20 cellular contexts compared by ENCODE assay signal in the genomic region with DNA sequence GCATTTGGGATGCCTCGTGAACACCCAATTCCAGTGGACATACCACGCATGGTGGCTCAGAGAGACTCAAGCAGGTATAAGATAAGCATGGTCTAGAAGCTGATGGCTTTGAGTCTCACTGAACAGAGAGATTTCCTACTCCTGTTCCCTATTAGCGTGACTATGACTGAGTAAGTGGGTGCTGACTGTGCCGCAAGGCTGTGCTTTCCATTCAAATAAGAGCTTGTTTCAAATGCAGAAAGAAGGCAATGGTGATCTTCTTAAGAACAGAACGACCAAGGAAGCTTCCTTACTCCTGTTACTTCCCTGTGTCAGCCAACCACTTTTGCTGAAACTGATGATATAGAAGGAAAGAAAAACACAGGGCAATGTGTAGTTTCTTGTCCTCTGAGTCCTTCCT.
DNase-seq lines count a peak whose midpoint lies in the region; ATAC-seq, FAIRE-seq and TF ChIP-seq lines count a peak whose summit lies in the region.
"Had no signal": no experiment of that assay in that cellular context is flagged by ENCODE, and none has a peak within 500 bp of the region (broad histone marks: within the 10 kb centered on the region; RNA-seq: fewer than 3 reads in every experiment).

No MANE protein-coding gene starts in this region.

- no peaks in the 10 kb centered on the region for H3K27me3 ChIP-seq in HepG2 (ENCODE audit: control insufficient read depth in 1 of 2, insufficient read depth in 2 of 2, low read length in 2 of 2)
- no peaks in the 10 kb centered on the region for H3K27me3 ChIP-seq in right lobe of liver
- no peaks in the 10 kb centered on the region for H3K27me3 ChIP-seq in esophagus muscularis mucosa
- H3K27me3 ChIP-seq in mammary epithelial cell (ENCODE audit: insufficient read depth, low read length), result no peaks in the 10 kb centered on the region

- H3K9me3 Mint-ChIP-seq in stimulated activated memory B cell treated with anti-CD40 and anti-IgM and Interleukin-4, amounts not matched to agents 10 μg/mL and 1 μg/mL and 100 μg/mL, for 72 hours, result peaks cover 6% of the 10 kb centered on the region

- no peak overlapping the region for H3K9ac ChIP-seq in HepG2 (ENCODE audit: insufficient read depth, low read depth, low read length)
- H3K9ac ChIP-seq in mammary epithelial cell (ENCODE audit: insufficient read depth, low read length), result no peak overlapping the region

- H2AFZ ChIP-seq in HepG2 (ENCODE audit: low read length), result no peak overlapping the region
- H2AFZ ChIP-seq in mammary epithelial cell (ENCODE audit: low read depth, low read length), result no peak overlapping the region

- TF ChIP-seq EP300 in HepG2 (IDR thresholded peaks at IDR 0.05; ENCODE audit: low read depth in 2 of 2, low read length in 2 of 2) (no peak), HepG2 (CRISPR knock-in tag; IDR thresholded peaks at IDR 0.05; ENCODE audit: borderline replicate concordance) (no peak), esophagus muscularis mucosa (IDR thresholded peaks at IDR 0.05) (no peak)

- H3K4me1 ChIP-seq in HepG2 (ENCODE audit: insufficient read depth, low read length) (peaks cover 95% of the 10 kb centered on the region), right lobe of liver (peaks cover 0 to 51% (median 14%) of the 10 kb centered on the region in 4 donors), esophagus muscularis mucosa (peaks cover 26 to 56% (median 49%) of the 10 kb centered on the region in 4 donors), mammary epithelial cell (ENCODE audit: insufficient read depth, low read length) (no peaks in the 10 kb centered on the region)
- H3K4me1 ChIP-seq: A549, Caco-2 had no signal

- no peak for DNase-seq in HepG2 (ENCODE audit: low spot score)
- no peak for DNase-seq in right lobe of liver
- no peak for DNase-seq in esophagus muscularis mucosa (ENCODE audit: extremely low spot score)
- no peak for DNase-seq in mammary epithelial cell
- no peak for DNase-seq in NCI-H146 treated with DMSO at 0.1 percent for 48 hours (lab: John Stamatoyannopoulos, UW; ENCODE audit: unreplicated experiment)
- DNase-seq: AML-193; Caco-2; CD4-positive, alpha-beta T cell; GOT3; H9; KBM-7 had no signal

- no peaks in the 10 kb centered on the region for H3K36me3 Mint-ChIP-seq in stimulated activated memory B cell treated with anti-CD40 and anti-IgM and Interleukin-4, amounts not matched to agents 10 μg/mL and 1 μg/mL and 100 μg/mL, for 72 hours
- H3K36me3 Mint-ChIP-seq: IgD-negative memory B cell had no signal

- in situ Hi-C loops in HepG2 (cut with HindIII; ENCODE audit: extremely low pct_ligation_motif_present, low pct_unique_long_range_greater_than_20kb), result no loop called here
- in situ Hi-C loops in mammary epithelial cell (cut with MboI; ENCODE audit: low sequenced_read_pairs in 2 of 2), result no loop called here

- CTCF ChIA-PET in HepG2 (lab: Yijun Ruan, JAX; ENCODE audit: low intra/inter-chr PET ratio, low total read pairs) (no interaction called here), mammary epithelial cell (lab: Charles Lee; ENCODE audit: low non-redundant PET) (no interaction called here)

- H3K27ac ChIP-seq in HepG2 (ENCODE audit: extremely low read length, insufficient read depth, low read length) (no peak overlapping the region), right lobe of liver (no peak overlapping the region), esophagus muscularis mucosa (replicated peaks in 1 of 4) (peak overlapping the region; percentile 46 to 57 (median 52)), mammary epithelial cell (ENCODE audit: insufficient read depth, low read depth, low read length) (no peak overlapping the region)
- H3K27ac ChIP-seq: 22Rv1, A549, C4-2B had no signal

- TF ChIP-seq CTCF in HepG2 (CRISPR knock-in tag; IDR thresholded peaks at IDR 0.05) (no peak), right lobe of liver (IDR thresholded peaks at IDR 0.05) (no peak), esophagus muscularis mucosa (IDR thresholded peaks at IDR 0.05) (no peak), mammary epithelial cell (conservative IDR thresholded peaks at IDR 0.05 in 1 of 2, IDR thresholded peaks at IDR 0.05 in 1 of 2; ENCODE audit: extremely low read depth in 1 of 2, insufficient read depth in 1 of 2, low read depth in 1 of 2, low read length in 2 of 2) (no peak)

- dilution Hi-C loops in mammary epithelial cell (cut with HindIII; ENCODE audit: low sequenced_read_pairs), result no loop called here

- TF ChIP-seq POLR2A in HepG2 (IDR thresholded peaks at IDR 0.05; ENCODE audit: insufficient read depth in 1 of 2, low read depth in 2 of 2, low read length in 2 of 2) (no peak), right lobe of liver (IDR thresholded peaks at IDR 0.05) (no peak), esophagus muscularis mucosa (IDR thresholded peaks at IDR 0.05; ENCODE audit: low read depth) (no peak)

- ATAC-seq in HepG2 (no peak), right lobe of liver (no peak), HG03280 (IDR thresholded peaks at IDR 0.05; ENCODE audit: unreplicated experiment) (no peak)
- peak; percentile 31 for ATAC-seq in stimulated activated memory B cell treated with anti-CD40 and anti-IgM and Interleukin-4, amounts not matched to agents 10 μg/mL and 1 μg/mL and 100 μg/mL, for 72 hours
- ATAC-seq: A549 had no signal

- H3K27ac Mint-ChIP-seq in stimulated activated memory B cell treated with anti-CD40 and anti-IgM and Interleukin-4, amounts not matched to agents 10 μg/mL and 1 μg/mL and 100 μg/mL, for 72 hours, result no peak overlapping the region
- H3K27ac Mint-ChIP-seq: CD4-positive, alpha-beta T cell; H9; IgD-negative memory B cell had no signal

- no peak for TF ChIP-seq RAD21 in HepG2 (CRISPR knock-in tag; IDR thresholded peaks at IDR 0.05)

- intact Hi-C loops in HepG2 (cut with micrococcal nuclease; ENCODE audit: unreplicated experiment), result loop anchor here (2.0 to 5.0 kb wide), 3 partner anchors 51 to 98 kb away; no protein-coding TSS in a partner anchor
- intact Hi-C loops in right lobe of liver (cut with DNase I), result loop anchor here in 1 of 2 donors (5.0 kb wide), 1 partner anchor 48 kb away; no protein-coding TSS in a partner anchor
- intact Hi-C loops in esophagus muscularis mucosa (cut with DNase I), result no loop called here
- intact Hi-C loops in mammary epithelial cell (cut with micrococcal nuclease), result no loop called here

- peaks cover 22% of the 10 kb centered on the region for H3K27me3 Mint-ChIP-seq in stimulated activated memory B cell treated with anti-CD40 and anti-IgM and Interleukin-4, amounts not matched to agents 10 μg/mL and 1 μg/mL and 100 μg/mL, for 72 hours
- H3K27me3 Mint-ChIP-seq: CD4-positive, alpha-beta T cell had no signal

- FAIRE-seq in HepG2 (lab: Jason Lieb, UNC), result no peak
- FAIRE-seq: A549, D721Med, G401.6, GM12891 had no signal

- H3K4me3 ChIP-seq in HepG2 (replicated peaks in 1 of 3; ENCODE audit: insufficient read depth in 1 of 3, low read depth in 2 of 3, low read length in 3 of 3) (no peak overlapping the region), right lobe of liver (no peak overlapping the region), esophagus muscularis mucosa (no peak overlapping the region), mammary epithelial cell (replicated peaks in 1 of 3; ENCODE audit: insufficient read depth in 1 of 3, low read depth in 2 of 3, low read length in 3 of 3) (no peak overlapping the region)
- H3K4me3 ChIP-seq: A549 had no signal

- no peaks in the 10 kb centered on the region for H3K36me3 ChIP-seq in HepG2 (replicated peaks in 1 of 2; ENCODE audit: control insufficient read depth in 1 of 2, insufficient read depth in 2 of 2, low read length in 2 of 2)
- no peaks in the 10 kb centered on the region for H3K36me3 ChIP-seq in right lobe of liver
- no peaks in the 10 kb centered on the region for H3K36me3 ChIP-seq in esophagus muscularis mucosa
- H3K36me3 ChIP-seq in mammary epithelial cell (ENCODE audit: insufficient read depth, low read length), result no peaks in the 10 kb centered on the region

- H3K4me3 Mint-ChIP-seq in stimulated activated memory B cell treated with anti-CD40 and anti-IgM and Interleukin-4, amounts not matched to agents 10 μg/mL and 1 μg/mL and 100 μg/mL, for 72 hours, result no peak overlapping the region
- H3K4me3 Mint-ChIP-seq: CD4-positive, alpha-beta T cell; H9; IgD-negative memory B cell had no signal

- H4K20me1 ChIP-seq in HepG2 (ENCODE audit: insufficient read depth, low read length), result no peaks in the 10 kb centered on the region
- no peaks in the 10 kb centered on the region for H4K20me1 ChIP-seq in mammary epithelial cell (ENCODE audit: insufficient read depth, low read length)

- no peaks in the 10 kb centered on the region for H3K4me1 Mint-ChIP-seq in stimulated activated memory B cell treated with anti-CD40 and anti-IgM and Interleukin-4, amounts not matched to agents 10 μg/mL and 1 μg/mL and 100 μg/mL, for 72 hours
- H3K4me1 Mint-ChIP-seq: IgD-negative memory B cell had no signal

- POLR2A ChIA-PET in HepG2 (lab: Yijun Ruan, JAX), result interaction anchor here (1.0 kb wide), 1 partner anchor 47 kb away, joined by 3 read pairs; no protein-coding TSS in a partner anchor

- H3K79me2 ChIP-seq in HepG2 (ENCODE audit: insufficient read depth, low read length), result no peaks in the 10 kb centered on the region
- no peaks in the 10 kb centered on the region for H3K79me2 ChIP-seq in mammary epithelial cell (ENCODE audit: insufficient read depth, low read length)

- BruUV-seq in HepG2 (replicated peaks; lab: Mats Ljungman, UMichigan), result no TSS peak
- no TSS peak for BruUV-seq in mammary epithelial cell (replicated peaks; lab: Mats Ljungman, UMichigan)

- 77% methylated on average over 5 of the region's 5 CpGs for WGBS in HepG2 (ENCODE audit: low lambda C conversion rate)
- WGBS in right lobe of liver (ENCODE audit: insufficient coverage, low coverage, low lambda C conversion rate, missing lambda C conversion rate), result 86% methylated on average over 4 of the region's 5 CpGs
- whole genome bisulfite sequencing in esophagus muscularis mucosa, result 87% methylated on average over 5 of the region's 5 CpGs
- WGBS in mammary epithelial cell (ENCODE audit: low coverage, missing lambda C conversion rate), result 93% methylated on average over 5 of the region's 5 CpGs

- H3K4me2 ChIP-seq in HepG2 (ENCODE audit: low read depth, low read length) (no peak overlapping the region), mammary epithelial cell (ENCODE audit: insufficient read depth, low read depth, low read length) (no peak overlapping the region)
- H3K4me2 ChIP-seq: A549 had no signal

- no peaks in the 10 kb centered on the region for H3K9me3 ChIP-seq in HepG2 (ENCODE audit: low read length)
- no peaks in the 10 kb centered on the region for H3K9me3 ChIP-seq in right lobe of liver
- peaks cover 0 to 7% (median 2%) of the 10 kb centered on the region in 4 donors for H3K9me3 ChIP-seq in esophagus muscularis mucosa
- peaks cover 4% of the 10 kb centered on the region for H3K9me3 ChIP-seq in mammary epithelial cell (replicated peaks; ENCODE audit: insufficient read depth, low read length)
- H3K9me3 ChIP-seq: Caco-2 had no signal

TF ChIP-seq in HepG2, 621 proteins besides CTCF, POLR2A, EP300 and RAD21 (continues in another document):
- TF ChIP-seq ZNF782 (CRISPR knock-in tag; IDR thresholded peaks at IDR 0.05; ENCODE audit: borderline replicate concordance), result no peak

Comparison
In these comparisons a context has a peak if more than half of its experiments do, and no peak if none do; other contexts are left out.
1. H3K27ac ChIP-seq: peak in esophagus muscularis mucosa (4 of 4); none in HepG2 (single experiment), right lobe of liver (0 of 3) and mammary epithelial cell (single experiment).